Comparison of ENCODE assay signal across 16 cellular contexts in genomic region chr19:56273563-56274117, GRCh38. TPM values are rescaled to one million over a fixed set of nuclear protein-coding genes. Genes with fewer than 3 reads are reported as not detected.
A peak's percentile ranks its signal among the peaks of the same experiment; 100 is the strongest.
DNase-seq lines count a peak whose midpoint lies in the region; ATAC-seq and FAIRE-seq lines count a peak whose summit lies in the region.
"Had no signal": no experiment of that assay in that cellular context is flagged by ENCODE, and none has a peak within 500 bp of the region (broad histone marks: within the 10 kb centered on the region; RNA-seq: fewer than 3 reads in every experiment).

No MANE protein-coding gene starts in this region.

- DNase-seq in GM03348 (ENCODE audit: low spot score) (peak; percentile 16), RCC 7860 (ENCODE audit: low spot score) (peak; percentile 20), dermis microvascular lymphatic vessel endothelial cell (ENCODE audit: low read depth in 2 of 2) (peak; percentile 61 to 89), lung microvascular endothelial cell (ENCODE audit: low read depth in 2 of 2) (peak; percentile 64 to 79)
- DNase-seq: activated CD4-positive, alpha-beta memory T cell treated with anti-CD3 and anti-CD28 coated beads for 36 hours; adrenal gland; Calu3; esophagus squamous epithelium; NCI-H82; right lobe of liver; SHP77; stimulated activated CD4-positive, alpha-beta T cell treated with anti-CD3 and anti-CD28 coated beads, Interleukin-4, amount 100 ng/mL, for 1 hour had no signal

- ATAC-seq in HG03457 (IDR thresholded peaks at IDR 0.05; ENCODE audit: unreplicated experiment) (no peak), HG02981 (IDR thresholded peaks at IDR 0.05; ENCODE audit: unreplicated experiment) (no peak), GM21381 (IDR thresholded peaks at IDR 0.05; ENCODE audit: unreplicated experiment) (no peak), HG02798 (IDR thresholded peaks at IDR 0.05; ENCODE audit: poor library complexity, unreplicated experiment) (no peak)

- FAIRE-seq in RCC 7860 (lab: Jason Lieb, UNC): no peak

RNA-seq across cellular contexts. Expression of gene EDDM13, which starts 1.1 kb away (rescaled TPM):
- 1.8 and 2.2 TPM in 2 replicates for total RNA-seq in dermis microvascular lymphatic vessel endothelial cell
- total RNA-seq in lung microvascular endothelial cell: 1.3 and 2.4 TPM in 2 replicates
- total RNA-seq: activated CD4-positive, alpha-beta memory T cell treated with anti-CD3 and anti-CD28 coated beads for 36 hours; Calu3; right lobe of liver had no signal

RNA-seq across cellular contexts. Expression of gene ZSCAN5A, which starts 41.0 kb away (rescaled TPM):
- total RNA-seq in dermis microvascular lymphatic vessel endothelial cell (6.9 and 8.2 TPM in 2 replicates), lung microvascular endothelial cell (4.1 and 7.1 TPM in 2 replicates)

Comparison
In these comparisons a context has a peak if more than half of its experiments do, and no peak if none do; other contexts are left out.
1. DNase-seq: peak in every context shown above with its lines; median percentile 75 in dermis microvascular lymphatic vessel endothelial cell; 72 in lung microvascular endothelial cell; 20 in RCC 7860; 16 in GM03348.